25 cellular contexts compared by ENCODE assay signal in the genomic region with DNA sequence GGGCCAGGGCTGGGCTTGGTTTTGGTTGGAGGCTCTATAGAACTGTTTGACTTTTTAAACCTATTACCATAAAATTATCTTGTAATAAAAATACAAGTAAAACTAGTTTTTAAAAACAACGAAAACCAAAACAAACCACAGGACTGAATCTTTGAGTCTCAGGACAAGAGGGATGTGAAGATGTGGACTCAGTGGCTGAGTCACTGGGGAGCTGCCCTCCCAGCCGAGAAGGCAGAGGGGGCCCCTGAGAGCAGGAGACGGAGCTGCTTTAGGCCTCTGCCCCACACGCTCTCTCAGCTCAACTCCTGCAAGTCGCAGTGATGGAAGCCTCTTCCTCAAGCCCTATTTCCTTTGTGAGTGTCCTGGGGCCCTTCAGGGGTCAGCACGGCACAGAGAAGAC. TPM values are rescaled to one million over a fixed set of nuclear protein-coding genes. Genes with fewer than 3 reads are reported as not detected.
DNase-seq lines count a peak whose midpoint lies in the region; FAIRE-seq and TF ChIP-seq lines count a peak whose summit lies in the region.
"Had no signal": no experiment of that assay in that cellular context is flagged by ENCODE, and none has a peak within 500 bp of the region (broad histone marks: within the 10 kb centered on the region; RNA-seq: fewer than 3 reads in every experiment).

No MANE protein-coding gene starts in this region.

- no peaks in the 10 kb centered on the region; the same call in 1 of the 2 replicates for H3K9me3 ChIP-seq in AG04450 (ENCODE audit: control insufficient read depth, insufficient read depth, low read length)
- H3K9me3 ChIP-seq in PC-9 (ENCODE audit: insufficient read depth, low read depth), result no peaks in the 10 kb centered on the region
- no peaks in the 10 kb centered on the region for H3K9me3 ChIP-seq in mesenchymal stem cell (ENCODE audit: control insufficient read depth, low read length)
- H3K9me3 ChIP-seq: BLaER1 had no signal

- BruUV-seq in PC-9 (replicated peaks; lab: Mats Ljungman, UMichigan), result no TSS peak

- peaks cover 47% of the 10 kb centered on the region for H3K79me1 ChIP-seq in mesenchymal stem cell (replicated peaks; ENCODE audit: low read length, poor library complexity, severe bottlenecking)

- CTCF ChIA-PET in AG04450 (lab: Charles Lee), result interaction anchor here (0.6 kb wide), 2 partner anchors 16 to 299 kb away, joined by 3 to 6 read pairs; no protein-coding TSS in a partner anchor
- CTCF ChIA-PET in PC-9 (lab: Charles Lee), result no interaction called here

- no peak overlapping the region for H3K23ac ChIP-seq in mesenchymal stem cell (ENCODE audit: low read length in 2 of 2)

- H3K9me2 ChIP-seq in PC-9 (ENCODE audit: insufficient read depth), result no peaks in the 10 kb centered on the region

- no peak for FAIRE-seq in H54 (lab: Jason Lieb, UNC)
- FAIRE-seq: D721Med, GM12878, GM18507 had no signal

- DNase-seq in AG04450 (ENCODE audit: low read depth, low spot score), result no peak
- DNase-seq in PC-9, result no peak
- DNase-seq in choroid plexus epithelial cell (ENCODE audit: low read depth), result peak; percentile 69
- DNase-seq in mesenchymal stem cell, result peak; percentile 57
- no peak for DNase-seq in activated T-cell treated with anti-CD3 and anti-CD28 coated beads for 4 hours
- DNase-seq in cortex of kidney (lab: John Stamatoyannopoulos, UW), result no peak
- no peak for DNase-seq in stimulated activated naive CD4-positive, alpha-beta T cell treated with Interleukin-2 at 50 U/mL for 16 hours (lab: John Stamatoyannopoulos, UW)
- DNase-seq in H54 (ENCODE audit: insufficient read length, low spot score), result no peak
- DNase-seq: 8988T; CD8-positive, alpha-beta memory T cell; DMS79 treated with DMSO at 0.1 percent for 48 hours; GDM1; GOT3; Karpas-422; NCI-H1417; NCI-H1930; NCI-H2171; NCI-H446 treated with DMSO at 0.1 percent for 48 hours; NK-92 treated with Interleukin-12 subunit alpha and Interleukin-12 subunit beta, amount 100 ng/mL, for 24 hours; RPMI8226; SIG-M5 had no signal

- no peak overlapping the region for H4K8ac ChIP-seq in mesenchymal stem cell (ENCODE audit: low read length)

- peak overlapping the region; percentile 5 for H3K9ac ChIP-seq in mesenchymal stem cell (ENCODE audit: low read length)
- H3K9ac ChIP-seq: BLaER1 had no signal

- intact Hi-C loops in PC-9 (cut with micrococcal nuclease; ENCODE audit: unreplicated experiment), result no loop called here

- H3K4me3 ChIP-seq in AG04450 (ENCODE audit: low read depth, low read length), result no peak overlapping the region
- H3K4me3 ChIP-seq in PC-9, result no peak overlapping the region
- H3K4me3 ChIP-seq in choroid plexus epithelial cell (ENCODE audit: low read depth, low read length), result no peak overlapping the region
- no peak overlapping the region for H3K4me3 ChIP-seq in mesenchymal stem cell (ENCODE audit: insufficient read depth in 1 of 2, low read depth in 1 of 2, low read length in 2 of 2)
- H3K4me3 ChIP-seq: BLaER1, GM12878 had no signal

- WGBS in mesenchymal stem cell, result 59% methylated on average over 6 of the region's 6 CpGs

- H2BK12ac ChIP-seq in mesenchymal stem cell (ENCODE audit: low read length in 2 of 2), result no peak overlapping the region

- H2BK120ac ChIP-seq in mesenchymal stem cell (ENCODE audit: low read depth, low read length), result no peak overlapping the region

- H3K79me2 ChIP-seq in PC-9 (ENCODE audit: low read depth), result peaks cover 38% of the 10 kb centered on the region; the same call in 1 of the 2 replicates

- H2BK5ac ChIP-seq in mesenchymal stem cell (ENCODE audit: low read depth, low read length, poor library complexity, severe bottlenecking), result no peak overlapping the region

- TF ChIP-seq CTCF in AG04450 (IDR thresholded peaks at IDR 0.05; ENCODE audit: low read depth, low read length) (no peak), PC-9 (conservative IDR thresholded peaks at IDR 0.05) (no peak), choroid plexus epithelial cell (conservative IDR thresholded peaks at IDR 0.05; ENCODE audit: low read depth, low read length) (peak; percentile 49)

- H3K4ac ChIP-seq in mesenchymal stem cell (ENCODE audit: low read depth in 1 of 2, low read length in 2 of 2), result no peak overlapping the region

- POLR2A ChIA-PET in AG04450 (lab: Yijun Ruan, JAX) (no interaction called here), PC-9 (lab: Charles Lee; ENCODE audit: unreplicated experiment) (no interaction called here)

- no peak overlapping the region for H2AK5ac ChIP-seq in mesenchymal stem cell (ENCODE audit: low read length, severe bottlenecking)

- H3K27ac ChIP-seq in AG04450 (ENCODE audit: low read depth, low read length), result peak overlapping the region; percentile 31
- H3K27ac ChIP-seq in PC-9, result 0 out of 2 replicates have a peak overlapping the region, but pooled peaks have one; percentile 7
- peak overlapping the region; percentile 43 for H3K27ac ChIP-seq in mesenchymal stem cell (ENCODE audit: low read length, poor library complexity, severe bottlenecking)
- H3K27ac ChIP-seq: BLaER1 had no signal

- H4K91ac ChIP-seq in mesenchymal stem cell (ENCODE audit: low read length), result no peak overlapping the region

- H3K36me3 ChIP-seq in PC-9 (ENCODE audit: low read depth), result peaks cover 33% of the 10 kb centered on the region
- H3K36me3 ChIP-seq in mesenchymal stem cell (ENCODE audit: control insufficient read depth in 1 of 2, insufficient read depth in 2 of 2, low read depth in 1 of 2, low read length in 2 of 2), result peaks cover 69 to 91% of the 10 kb centered on the region in 2 experiments
- H3K36me3 ChIP-seq: BLaER1 had no signal

- H3F3A ChIP-seq in PC-9 (ENCODE audit: insufficient read depth, low read depth), result peaks cover 46% of the 10 kb centered on the region

- no peak overlapping the region for H2BK15ac ChIP-seq in mesenchymal stem cell (ENCODE audit: low read depth, poor library complexity, severe bottlenecking)

- H3K4me1 ChIP-seq in PC-9 (replicated peaks; ENCODE audit: insufficient read depth) (peaks cover 24% of the 10 kb centered on the region), mesenchymal stem cell (ENCODE audit: control insufficient read depth, insufficient read depth, low read depth, low read length) (peaks cover 17% of the 10 kb centered on the region)

- H3K27me3 ChIP-seq in AG04450 (ENCODE audit: control insufficient read depth, insufficient read depth, low read length) (no peaks in the 10 kb centered on the region), PC-9 (ENCODE audit: insufficient read depth, low read depth) (no peaks in the 10 kb centered on the region), mesenchymal stem cell (ENCODE audit: control insufficient read depth in 1 of 2, insufficient read depth in 1 of 2, low read length in 2 of 2) (no peaks in the 10 kb centered on the region)
- H3K27me3 ChIP-seq: BLaER1 had no signal

- H3K4me2 ChIP-seq in PC-9 (no peak overlapping the region), mesenchymal stem cell (ENCODE audit: low read length, poor library complexity, severe bottlenecking) (no peak overlapping the region)
- H3K4me2 ChIP-seq: BLaER1 had no signal

- no peak for TF ChIP-seq POLR2A in H54 (IDR thresholded peaks at IDR 0.05; ENCODE audit: low read depth, low read length)

- H4K20me1 ChIP-seq in PC-9 (ENCODE audit: insufficient read depth), result no peaks in the 10 kb centered on the region
- H4K20me1 ChIP-seq: BLaER1 had no signal

- H2AFZ ChIP-seq in PC-9 (no peak overlapping the region), mesenchymal stem cell (ENCODE audit: low read depth, low read length) (no peak overlapping the region)

- H3K14ac ChIP-seq in mesenchymal stem cell (ENCODE audit: low read length in 2 of 2), result peak overlapping the region in 1 of 2 experiments; percentile 68

- peak overlapping the region in 1 of 2 experiments; percentile 42 for H3K18ac ChIP-seq in mesenchymal stem cell (ENCODE audit: low read depth in 1 of 2, low read length in 2 of 2)

RNA-seq across cellular contexts. Expression of a gene that starts 59.0 kb away (rescaled TPM):
- 57.0 and 66.8 TPM in 2 replicates for polyA plus RNA-seq in AG04450 (2011; rRNA removed)
- 109 and 133 TPM in 2 replicates for polyA minus RNA-seq in AG04450 (2011; rRNA and poly(A)+ RNA removed)
- total RNA-seq in PC-9 (2021), result 203 and 209 TPM in 2 replicates
- 64.0 TPM for polyA plus RNA-seq in mesenchymal stem cell (2013, experiment 1 of 2)
- 61.5 TPM for polyA plus RNA-seq in mesenchymal stem cell (2013, experiment 2 of 2)

Comparison
In these comparisons a context has a peak if more than half of its experiments do, and no peak if none do; other contexts are left out.
1. DNase-seq: peak in choroid plexus epithelial cell (single experiment) and mesenchymal stem cell (single experiment); none in AG04450 (single experiment), PC-9 (0 of 2), activated T-cell treated with anti-CD3 and anti-CD28 coated beads for 4 hours (single experiment), cortex of kidney (single experiment), stimulated activated naive CD4-positive, alpha-beta T cell treated with Interleukin-2 at 50 U/mL for 16 hours (single experiment) and H54 (single experiment).
2. Peak in every context shown above with its lines, with median percentiles within 50 percentile points of each other: H3K27ac ChIP-seq.